27 cellular contexts compared by ENCODE assay signal in genomic region chr20:16001286-16001685, GRCh38.
DNase-seq lines count a peak whose midpoint lies in the region; ATAC-seq, FAIRE-seq and TF ChIP-seq lines count a peak whose summit lies in the region.
"Had no signal": no experiment of that assay in that cellular context is flagged by ENCODE, and none has a peak within 500 bp of the region (broad histone marks: within the 10 kb centered on the region; RNA-seq: fewer than 3 reads in every experiment).

No MANE protein-coding gene starts in this region.

- H3K4me1 ChIP-seq in A549 (no peaks in the 10 kb centered on the region), GM23248 (ENCODE audit: insufficient read depth) (no peaks in the 10 kb centered on the region), suprapubic skin (no peaks in the 10 kb centered on the region)
- H3K4me1 ChIP-seq: Caco-2, SJSA1 had no signal

- POLR2A ChIA-PET in A549 (lab: Yijun Ruan, JAX), result no interaction called here

- H3K4me2 ChIP-seq in A549 (no peak overlapping the region), GM23248 (ENCODE audit: unreplicated experiment) (no peak overlapping the region)
- H3K4me2 ChIP-seq: BLaER1 treated with 17β-estradiol and CSF1 and Interleukin-3, amounts not matched to agents 10 nM and 100 nM had no signal

- no peaks in the 10 kb centered on the region for H3K79me2 ChIP-seq in GM23248 (ENCODE audit: insufficient read depth)

- CTCF ChIA-PET in A549 (lab: Yijun Ruan, JAX), result no interaction called here

- TF ChIP-seq CTCF in A549 (IDR thresholded peaks at IDR 0.05) (no peak), foreskin fibroblast (IDR thresholded peaks at IDR 0.05; ENCODE audit: low read depth, low read length) (no peak), suprapubic skin (IDR thresholded peaks at IDR 0.05) (no peak)

- peak; percentile 39 for FAIRE-seq in A549 (lab: Jason Lieb, UNC)
- FAIRE-seq: GM12892, GM19239, H54, HTR-8/SVneo, K562 had no signal

- H3K4me3 ChIP-seq in A549 (no peak overlapping the region), GM23248 (no peak overlapping the region), foreskin fibroblast (ENCODE audit: low read depth in 1 of 2, low read length in 2 of 2) (no peak overlapping the region), suprapubic skin (no peak overlapping the region)
- H3K4me3 ChIP-seq: BLaER1 treated with 17β-estradiol and CSF1 and Interleukin-3, amounts not matched to agents 10 nM and 100 nM; K562; MG63; SJSA1 had no signal

- H3K27ac ChIP-seq in A549 (no peak overlapping the region), GM23248 (no peak overlapping the region), suprapubic skin (no peak overlapping the region)
- H3K27ac ChIP-seq: 22Rv1; BLaER1 treated with 17β-estradiol and CSF1 and Interleukin-3, amounts not matched to agents 10 nM and 100 nM; SJSA1 had no signal

- DNase-seq in A549 (ENCODE audit: low read depth in 1 of 2, low spot score in 1 of 2), result no peak
- DNase-seq in GM23248, result peak; percentile 9
- DNase-seq in fibroblast of gingiva (ENCODE audit: low read depth), result peak; percentile 65
- DNase-seq in foreskin fibroblast, result peak; percentile 59 to 79
- no peak for DNase-seq in C1 segment of cervical spinal cord (lab: John Stamatoyannopoulos, UW)
- DNase-seq in suprapubic skin (ENCODE audit: low spot score in 2 of 2), result no peak
- DNase-seq: AML-193; Caco-2; CD4-positive, alpha-beta memory T cell; MG63; NCI-H1694; NCI-H2029 treated with DMSO at 0.1 percent for 48 hours; NCI-H446 treated with DMSO at 0.1 percent for 48 hours; NCI-H526; NCI-H82; Right ventricle myocardium superior; RPMI8226 had no signal

- no peaks in the 10 kb centered on the region for H4K20me1 ChIP-seq in GM23248 (ENCODE audit: insufficient read depth)
- H4K20me1 ChIP-seq: BLaER1 treated with 17β-estradiol and CSF1 and Interleukin-3, amounts not matched to agents 10 nM and 100 nM had no signal

- ATAC-seq in A549, result no peak
- ATAC-seq in HG03095 (IDR thresholded peaks at IDR 0.05; ENCODE audit: unreplicated experiment), result no peak
- no peak for ATAC-seq in HG02798 (IDR thresholded peaks at IDR 0.05; ENCODE audit: poor library complexity, unreplicated experiment)
- ATAC-seq: K562 had no signal

- H3K27me3 ChIP-seq in GM23248 (replicated peaks; ENCODE audit: insufficient read depth) (no peaks in the 10 kb centered on the region), suprapubic skin (no peaks in the 10 kb centered on the region)
- H3K27me3 ChIP-seq: BLaER1 treated with 17β-estradiol and CSF1 and Interleukin-3, amounts not matched to agents 10 nM and 100 nM; MG63; SJSA1 had no signal

- TF ChIP-seq EP300 in A549 (IDR thresholded peaks at IDR 0.05) (no peak), suprapubic skin (IDR thresholded peaks at IDR 0.05) (no peak)

- TF ChIP-seq RAD21 in A549 (conservative IDR thresholded peaks at IDR 0.05 in 1 of 2, IDR thresholded peaks at IDR 0.05 in 1 of 2), result no peak

- in situ Hi-C loops in GM23248 (cut with MboI), result no loop called here

- TF ChIP-seq POLR2A in A549 (IDR thresholded peaks at IDR 0.05; ENCODE audit: low read length) (no peak), suprapubic skin (IDR thresholded peaks at IDR 0.05) (no peak)

- no peaks in the 10 kb centered on the region for H3K9me2 ChIP-seq in GM23248 (ENCODE audit: insufficient read depth)

- H2AFZ ChIP-seq in GM23248, result no peak overlapping the region

- no peaks in the 10 kb centered on the region for H3F3A ChIP-seq in GM23248 (ENCODE audit: insufficient read depth)

- H3K9ac ChIP-seq in GM23248, result no peak overlapping the region
- H3K9ac ChIP-seq: BLaER1 treated with 17β-estradiol and CSF1 and Interleukin-3, amounts not matched to agents 10 nM and 100 nM had no signal

- H3K9me3 ChIP-seq in A549 (peaks cover 17% of the 10 kb centered on the region; the same call in 2 of the 3 replicates), GM23248 (ENCODE audit: low read depth) (no peaks in the 10 kb centered on the region), suprapubic skin (peaks cover 18% of the 10 kb centered on the region)

- H3K36me3 ChIP-seq in GM23248 (ENCODE audit: low read depth) (no peaks in the 10 kb centered on the region), suprapubic skin (no peaks in the 10 kb centered on the region)
- H3K36me3 ChIP-seq: MG63, SJSA1 had no signal

- 1% methylated on average over 2 of the region's 2 CpGs for WGBS in A549 (ENCODE audit: missing lambda C conversion rate)
- WGBS in GM23248 (ENCODE audit: low coverage in 1 of 2, low lambda C conversion rate in 2 of 2, missing lambda C conversion rate in 2 of 2), 2 experiments, result 3 to 6% methylated on average over 2 of the region's 2 CpGs
- WGBS in suprapubic skin, result 51% methylated on average over 2 of the region's 2 CpGs

TF ChIP-seq in A549, 52 proteins besides CTCF, POLR2A, EP300 and RAD21:
- TF ChIP-seq JUNB (IDR thresholded peaks at IDR 0.05) (no peak), SMC3 (IDR thresholded peaks at IDR 0.05) (no peak), PHF8 (IDR thresholded peaks at IDR 0.05; ENCODE audit: borderline replicate concordance, low read depth) (no peak), ELK1 (IDR thresholded peaks at IDR 0.05; ENCODE audit: low read depth, low read length) (no peak), FOSB (CRISPR knock-in tag; IDR thresholded peaks at IDR 0.05) (no peak), RARB (CRISPR knock-in tag; IDR thresholded peaks at IDR 0.05) (no peak), MAZ (IDR thresholded peaks at IDR 0.05; ENCODE audit: borderline replicate concordance, low read depth, low read length) (no peak), REST (IDR thresholded peaks at IDR 0.05) (no peak), E2F6 (IDR thresholded peaks at IDR 0.05; ENCODE audit: borderline replicate concordance, low read depth) (no peak), KDM5A (IDR thresholded peaks at IDR 0.05) (no peak), MAFK (IDR thresholded peaks at IDR 0.05; ENCODE audit: partially characterized antibody) (no peak), NFE2L2 (conservative IDR thresholded peaks at IDR 0.05; ENCODE audit: low read length) (no peak)

Comparison
In these comparisons a context has a peak if more than half of its experiments do, and no peak if none do; other contexts are left out.
1. DNase-seq: peak in GM23248 (single experiment), fibroblast of gingiva (single experiment) and foreskin fibroblast (2 of 2); none in A549 (0 of 2), C1 segment of cervical spinal cord (0 of 14) and suprapubic skin (0 of 2).